Comparison of ENCODE assay signal across 8 cellular contexts in genomic region chr17:42193216-42194132, GRCh38. TPM values are rescaled to one million over a fixed set of nuclear protein-coding genes. Genes with fewer than 3 reads are reported as not detected.
DNase-seq lines count a peak whose midpoint lies in the region; ATAC-seq and TF ChIP-seq lines count a peak whose summit lies in the region.

No MANE protein-coding gene starts in this region.

- H3K4me1 ChIP-seq in right cardiac atrium (ENCODE audit: control insufficient read depth, insufficient read depth, low read length), result no peaks in the 10 kb centered on the region

- peak overlapping the region; percentile 53; the same call in 1 of the 2 replicates for H3K4me3 ChIP-seq in H7 (ENCODE audit: insufficient read depth, low read depth, low read length)
- peak overlapping the region; percentile 88 for H3K4me3 ChIP-seq in right cardiac atrium (ENCODE audit: low read length)

- WGBS in right cardiac atrium, result 63% methylated on average over 15 of the region's 15 CpGs

- H3K27ac ChIP-seq in right cardiac atrium (ENCODE audit: low read length), result peak overlapping the region; percentile 97

- TF ChIP-seq CTCF in activated CD8-positive, alpha-beta T cell treated with anti-CD3 and anti-CD28 coated beads for 36 hours (IDR thresholded peaks at IDR 0.05), result no peak

- no peaks in the 10 kb centered on the region for H3K36me3 ChIP-seq in H7 (replicated peaks; ENCODE audit: control insufficient read depth, insufficient read depth, low read length)

- H3K9me3 Mint-ChIP-seq in activated CD8-positive, alpha-beta T cell treated with anti-CD3 and anti-CD28 coated beads for 36 hours, result no peaks in the 10 kb centered on the region
- no peaks in the 10 kb centered on the region for H3K9me3 Mint-ChIP-seq in stimulated activated naive CD8-positive, alpha-beta T cell treated with anti-CD3 and anti-CD28 coated beads, Interleukin-15, amount 100 ng/mL, for 72 hours

- intact Hi-C loops in activated CD8-positive, alpha-beta T cell treated with anti-CD3 and anti-CD28 coated beads for 36 hours (cut with micrococcal nuclease), result no loop called here
- intact Hi-C loops in right cardiac atrium (cut with DNase I), result no loop called here

- no peaks in the 10 kb centered on the region for H3K36me3 Mint-ChIP-seq in activated CD8-positive, alpha-beta T cell treated with anti-CD3 and anti-CD28 coated beads for 36 hours (ENCODE audit: low read depth)

- H3K4me3 Mint-ChIP-seq in activated CD8-positive, alpha-beta T cell treated with anti-CD3 and anti-CD28 coated beads for 36 hours, result peak overlapping the region; percentile 88
- peak overlapping the region; percentile 89 to 93 for H3K4me3 Mint-ChIP-seq in stimulated activated naive CD8-positive, alpha-beta T cell treated with anti-CD3 and anti-CD28 coated beads, Interleukin-15, amount 100 ng/mL, for 72 hours

- DNase-seq in H7, result peak; percentile 38
- no peak for DNase-seq in activated CD8-positive, alpha-beta T cell treated with anti-CD3 and anti-CD28 coated beads for 36 hours
- peak in 1 of 3 donors; percentile 37 for DNase-seq in right cardiac atrium
- DNase-seq in stimulated activated naive CD8-positive, alpha-beta T cell treated with anti-CD3 and anti-CD28 coated beads, Interleukin-15, amount 100 ng/mL, for 72 hours, result no peak
- no peak for DNase-seq in stimulated activated naive CD4-positive, alpha-beta T cell treated with Interleukin-2 at 50 U/mL for 16 hours (lab: John Stamatoyannopoulos, UW)
- DNase-seq in ureter (ENCODE audit: low spot score), result no peak
- no peak for DNase-seq in midbrain (lab: John Stamatoyannopoulos, UW)

- CTCF ChIA-PET in activated CD8-positive, alpha-beta T cell treated with anti-CD3 and anti-CD28 coated beads for 36 hours (lab: Charles Lee), result interaction anchor here (0.7 to 3.8 kb wide), 14 partner anchors 9 to 230 kb away, joined by 3 to 21 read pairs (median 4); partner anchors contain the start of genes CAVIN1, HCRT and KCNH4

- no peaks in the 10 kb centered on the region for H3K27me3 Mint-ChIP-seq in activated CD8-positive, alpha-beta T cell treated with anti-CD3 and anti-CD28 coated beads for 36 hours
- H3K27me3 Mint-ChIP-seq in stimulated activated naive CD8-positive, alpha-beta T cell treated with anti-CD3 and anti-CD28 coated beads, Interleukin-15, amount 100 ng/mL, for 72 hours, result no peaks in the 10 kb centered on the region

- H3K27me3 ChIP-seq in H7 (ENCODE audit: control insufficient read depth, insufficient read depth, low read length), result no peaks in the 10 kb centered on the region
- no peaks in the 10 kb centered on the region for H3K27me3 ChIP-seq in right cardiac atrium (ENCODE audit: control insufficient read depth, insufficient read depth)

- POLR2A ChIA-PET in activated CD8-positive, alpha-beta T cell treated with anti-CD3 and anti-CD28 coated beads for 36 hours (lab: Charles Lee), result interaction anchor here (0.8 to 1.6 kb wide), 7 partner anchors 10 to 1174 kb away, joined by 3 to 5 read pairs (median 4); partner anchors contain the start of genes KCNH4, PSME3 and STAT5A

- peaks cover 17% of the 10 kb centered on the region for H3K4me1 Mint-ChIP-seq in activated CD8-positive, alpha-beta T cell treated with anti-CD3 and anti-CD28 coated beads for 36 hours (ENCODE audit: low read depth)
- H3K4me1 Mint-ChIP-seq in stimulated activated naive CD8-positive, alpha-beta T cell treated with anti-CD3 and anti-CD28 coated beads, Interleukin-15, amount 100 ng/mL, for 72 hours, result peaks cover 33% of the 10 kb centered on the region

- ATAC-seq in activated CD8-positive, alpha-beta T cell treated with anti-CD3 and anti-CD28 coated beads for 36 hours, result peak; percentile 33
- ATAC-seq in right cardiac atrium, result peak; percentile 16 to 30
- ATAC-seq in stimulated activated naive CD8-positive, alpha-beta T cell treated with anti-CD3 and anti-CD28 coated beads, Interleukin-15, amount 100 ng/mL, for 72 hours, result peak; percentile 44
- no peak for ATAC-seq in HG02870 (IDR thresholded peaks at IDR 0.05; ENCODE audit: unreplicated experiment)

- peak overlapping the region; percentile 91 for H3K27ac Mint-ChIP-seq in activated CD8-positive, alpha-beta T cell treated with anti-CD3 and anti-CD28 coated beads for 36 hours
- H3K27ac Mint-ChIP-seq in stimulated activated naive CD8-positive, alpha-beta T cell treated with anti-CD3 and anti-CD28 coated beads, Interleukin-15, amount 100 ng/mL, for 72 hours, result peak overlapping the region; percentile 94 to 97

- H3K9me3 ChIP-seq in right cardiac atrium (ENCODE audit: control insufficient read depth, low read length), result no peaks in the 10 kb centered on the region

RNA-seq across cellular contexts. Expression of gene GHDC, which starts 0.8 kb away (rescaled TPM):
- total RNA-seq in H7 (2014; rRNA removed; shearing (Covaris generic)), result 11.5 and 24.3 TPM in 2 replicates
- total RNA-seq in activated CD8-positive, alpha-beta T cell treated with anti-CD3 and anti-CD28 coated beads for 36 hours, result 10 to 100 TPM; 12.3 to 14.9 TPM
- total RNA-seq in right cardiac atrium (10 to 100 TPM; 11.5 to 15.4 (median 13.1) TPM), ureter (26.2 TPM)
- polyA plus RNA-seq in right cardiac atrium, result 10.5 TPM

RNA-seq across cellular contexts. Expression of gene HCRT, which starts 8.2 kb away (rescaled TPM):
- total RNA-seq in H7 (2014; rRNA removed; shearing (Covaris generic)), result 0.26 TPM in 1 of 2 replicates, not detected in the other
- not detected for total RNA-seq in activated CD8-positive, alpha-beta T cell treated with anti-CD3 and anti-CD28 coated beads for 36 hours
- total RNA-seq in right cardiac atrium, result not detected
- not detected for polyA plus RNA-seq in right cardiac atrium
- total RNA-seq in ureter, result not detected

RNA-seq across cellular contexts. Expression of gene KCNH4, which starts 12.5 kb away (rescaled TPM):
- 0.10 TPM in 1 of 2 replicates, not detected in the other for total RNA-seq in H7 (2014; rRNA removed; shearing (Covaris generic))
- total RNA-seq in activated CD8-positive, alpha-beta T cell treated with anti-CD3 and anti-CD28 coated beads for 36 hours, result under 1 TPM; 0.38 to 0.43 TPM
- total RNA-seq in right cardiac atrium, result under 1 TPM in 3 of 4 donors, not detected in 1; 0.06 to 0.28 (median 0.14) TPM
- polyA plus RNA-seq in right cardiac atrium, result 0.14 TPM
- total RNA-seq in ureter, result 0.99 TPM

RNA-seq across cellular contexts. Expression of gene RAB5C, which starts 38.7 kb away (rescaled TPM):
- total RNA-seq in H7 (2014; rRNA removed; shearing (Covaris generic)), result 82.9 and 91.4 TPM in 2 replicates
- 10 to 100 TPM; 30.7 to 32.5 TPM for total RNA-seq in activated CD8-positive, alpha-beta T cell treated with anti-CD3 and anti-CD28 coated beads for 36 hours
- total RNA-seq in right cardiac atrium (10 to 100 TPM; 39.9 to 58.1 (median 53.8) TPM), ureter (120 TPM)
- 55.0 TPM for polyA plus RNA-seq in right cardiac atrium
